14 cellular contexts compared by ENCODE assay signal in the genomic region with DNA sequence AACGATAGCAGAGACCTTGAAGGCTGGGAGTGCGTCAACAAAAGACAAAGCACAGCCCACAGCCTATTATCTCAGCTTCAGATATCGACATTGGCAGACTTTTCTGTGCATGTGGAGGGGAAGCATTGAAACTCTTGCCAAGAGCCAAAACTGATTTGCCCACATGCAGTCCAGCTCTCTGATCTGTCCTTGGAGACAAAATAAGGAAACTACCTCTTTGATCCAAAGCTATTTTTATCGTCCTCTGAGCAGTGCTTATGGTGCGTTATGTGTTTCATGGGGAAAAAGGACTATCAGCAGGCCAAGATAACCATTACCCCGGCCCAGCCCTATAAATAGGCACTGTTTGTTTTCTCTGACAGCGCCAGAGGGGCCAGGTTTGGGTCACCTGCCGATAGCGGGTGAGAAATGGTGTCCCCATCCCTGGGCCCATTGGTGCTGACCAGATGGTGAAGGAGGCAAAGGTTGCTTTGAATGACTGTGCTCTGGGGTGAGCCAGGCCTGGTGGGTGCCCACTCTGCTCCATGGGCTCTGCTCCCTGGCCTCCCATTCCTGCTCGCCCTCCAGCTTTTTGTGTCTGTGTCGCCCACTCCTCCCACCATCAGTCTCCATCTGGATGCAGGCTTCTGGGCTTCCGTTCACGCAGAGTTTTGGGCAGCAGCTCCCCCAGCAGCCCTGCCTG.
A peak's percentile ranks its signal among the peaks of the same experiment; 100 is the strongest.
DNase-seq lines count a peak whose midpoint lies in the region; ATAC-seq and TF ChIP-seq lines count a peak whose summit lies in the region.
"Had no signal": no experiment of that assay in that cellular context is flagged by ENCODE, and none has a peak within 500 bp of the region (broad histone marks: within the 10 kb centered on the region; RNA-seq: fewer than 3 reads in every experiment).

No MANE protein-coding gene starts in this region.

- H3K4me1 ChIP-seq in right cardiac atrium (ENCODE audit: control insufficient read depth, insufficient read depth, low read length), result peaks cover 6% of the 10 kb centered on the region
- H3K4me1 ChIP-seq in spleen, result peaks cover 0 to 17% (median 3%) of the 10 kb centered on the region in 6 donors

- H3K9me3 ChIP-seq in right cardiac atrium (ENCODE audit: control insufficient read depth, low read length), result no peaks in the 10 kb centered on the region
- peaks cover 0 to 13% (median 0%) of the 10 kb centered on the region in 8 donors for H3K9me3 ChIP-seq in spleen

- in situ Hi-C loops in GM13977 (cut with MboI; ENCODE audit: low pct_unique_long_range_greater_than_20kb, low sequenced_read_pairs, unreplicated experiment), result no loop called here

- DNase-seq in NCI-H146 treated with DMSO at 0.1 percent for 48 hours (lab: John Stamatoyannopoulos, UW; ENCODE audit: unreplicated experiment), result peak; percentile 10
- DNase-seq in cerebellar cortex (ENCODE audit: low spot score), result peak; percentile 65
- DNase-seq in right cardiac atrium, result peak in 1 of 3 donors; percentile 28
- peak; percentile 64 for DNase-seq in spleen
- no peak for DNase-seq in stimulated activated CD8-positive, alpha-beta memory T cell treated with anti-CD3 and anti-CD28 coated beads, Interleukin-4, amount 100 ng/mL, for 48 hours
- no peak for DNase-seq in GM13977 (ENCODE audit: low spot score)
- DNase-seq in AG20443 (ENCODE audit: low spot score), result no peak
- DNase-seq: activated CD8-positive, alpha-beta T cell treated with anti-CD3 and anti-CD28 coated beads, Interleukin-2, amount 10 ng/mL, durations not matched to agents 7 days and 5 days; DMS79 treated with DMSO at 0.1 percent for 48 hours; MV-4-11; NCI-H2171 treated with DMSO at 0.1 percent for 48 hours; nucleus accumbens; stimulated activated naive CD8-positive, alpha-beta T cell treated with anti-CD3 and anti-CD28 coated beads, Interleukin-15, Interleukin-2, amounts not matched to agents 100 U/mL and 50 U/mL, for 24 hours had no signal

- intact Hi-C loops in right cardiac atrium (cut with DNase I) (loop anchor here in 1 of 4 donors (10.0 kb wide), 1 partner anchor 150 kb away; no protein-coding TSS in a partner anchor), spleen (cut with DNase I; ENCODE audit: low total_unique reads) (no loop called here)

- H3K27ac ChIP-seq in right cardiac atrium (ENCODE audit: low read length), result peak overlapping the region; percentile 37
- peak overlapping the region in 5 of 8 donors; percentile 37 to 67 (median 54) for H3K27ac ChIP-seq in spleen
- H3K27ac ChIP-seq: SK-N-MC had no signal

- H3K27me3 ChIP-seq in right cardiac atrium (ENCODE audit: control insufficient read depth, insufficient read depth) (no peaks in the 10 kb centered on the region), spleen (replicated peaks in 1 of 7) (no peaks in the 10 kb centered on the region)

- H3K4me3 ChIP-seq in right cardiac atrium (ENCODE audit: low read length) (no peak overlapping the region), spleen (no peak overlapping the region)
- H3K4me3 ChIP-seq: SK-N-MC had no signal

- H3K36me3 ChIP-seq in spleen, result no peaks in the 10 kb centered on the region

- 28% methylated on average over 13 of the region's 13 CpGs for WGBS in right cardiac atrium
- WGBS in spleen, 5 donors, result 73 to 84% (median 79%) methylated on average over 13 of the region's 13 CpGs

- TF ChIP-seq CTCF in spleen (IDR thresholded peaks at IDR 0.05 in 8 of 11, conservative IDR thresholded peaks at IDR 0.05 in 3 of 11), result no peak
- TF ChIP-seq CTCF in GM13977 (IDR thresholded peaks at IDR 0.05; ENCODE audit: extremely low read depth, insufficient read depth, missing control alignments), result no peak

- ATAC-seq in right cardiac atrium, result peak; percentile 90 to 91
- ATAC-seq: activated CD8-positive, alpha-beta T cell treated with anti-CD3 and anti-CD28 coated beads, Interleukin-2, amount 10 ng/mL, durations not matched to agents 7 days and 5 days; stimulated activated naive CD8-positive, alpha-beta T cell treated with anti-CD3 and anti-CD28 coated beads, Interleukin-15, Interleukin-2, amounts not matched to agents 100 U/mL and 50 U/mL, for 24 hours had no signal

- TF ChIP-seq POLR2A in spleen (IDR thresholded peaks at IDR 0.05), result no peak

Comparison
In these comparisons a context has a peak if more than half of its experiments do, and no peak if none do; other contexts are left out.
1. DNase-seq: peak in NCI-H146 treated with DMSO at 0.1 percent for 48 hours (single experiment), cerebellar cortex (single experiment) and spleen (single experiment); none in stimulated activated CD8-positive, alpha-beta memory T cell treated with anti-CD3 and anti-CD28 coated beads, Interleukin-4, amount 100 ng/mL, for 48 hours (single experiment), GM13977 (single experiment) and AG20443 (single experiment).